Comparison of ENCODE assay signal across 1 cellular context in genomic region chr10:69065406-69066361, GRCh38.
TF ChIP-seq lines count a peak whose summit lies in the region.

No MANE protein-coding gene starts in this region.

TF ChIP-seq in K562, 482 proteins besides CTCF, POLR2A, EP300 and RAD21 (continued from another document):
- 0 out of 2 replicates have a peak, but pooled peaks have one; percentile 62 for TF ChIP-seq ZNF395 (CRISPR knock-in tag; IDR thresholded peaks at IDR 0.05)
- peak; percentile 58 for TF ChIP-seq FOSL1 (tag; conservative IDR thresholded peaks at IDR 0.05)
- TF ChIP-seq SPI1 (IDR thresholded peaks at IDR 0.05; ENCODE audit: borderline replicate concordance, low read depth, low read length) = peak; percentile 86
- no peak for TF ChIP-seq HDGF (IDR thresholded peaks at IDR 0.05)
- no peak for TF ChIP-seq MAFK (IDR thresholded peaks at IDR 0.05; ENCODE audit: low read length)
- no peak for TF ChIP-seq CREB3 (tag; conservative IDR thresholded peaks at IDR 0.05; ENCODE audit: low read depth)
- no peak for TF ChIP-seq ZNF277 (CRISPR knock-in tag; IDR thresholded peaks at IDR 0.05; ENCODE audit: borderline replicate concordance)
- no peak for TF ChIP-seq SIRT6 (IDR thresholded peaks at IDR 0.05; ENCODE audit: low read depth, low read length)
- no peak for TF ChIP-seq BCL6 (CRISPR knock-in tag; IDR thresholded peaks at IDR 0.05)
- TF ChIP-seq ZNF740 (CRISPR knock-in tag; IDR thresholded peaks at IDR 0.05) = no peak
- TF ChIP-seq ZNF740 (tag; IDR thresholded peaks at IDR 0.05) = no peak
- no peak for TF ChIP-seq ZFP30 (CRISPR knock-in tag; IDR thresholded peaks at IDR 0.05; ENCODE audit: borderline replicate concordance)
